ENCODE assay signal across 9 cellular contexts in the genomic region with DNA sequence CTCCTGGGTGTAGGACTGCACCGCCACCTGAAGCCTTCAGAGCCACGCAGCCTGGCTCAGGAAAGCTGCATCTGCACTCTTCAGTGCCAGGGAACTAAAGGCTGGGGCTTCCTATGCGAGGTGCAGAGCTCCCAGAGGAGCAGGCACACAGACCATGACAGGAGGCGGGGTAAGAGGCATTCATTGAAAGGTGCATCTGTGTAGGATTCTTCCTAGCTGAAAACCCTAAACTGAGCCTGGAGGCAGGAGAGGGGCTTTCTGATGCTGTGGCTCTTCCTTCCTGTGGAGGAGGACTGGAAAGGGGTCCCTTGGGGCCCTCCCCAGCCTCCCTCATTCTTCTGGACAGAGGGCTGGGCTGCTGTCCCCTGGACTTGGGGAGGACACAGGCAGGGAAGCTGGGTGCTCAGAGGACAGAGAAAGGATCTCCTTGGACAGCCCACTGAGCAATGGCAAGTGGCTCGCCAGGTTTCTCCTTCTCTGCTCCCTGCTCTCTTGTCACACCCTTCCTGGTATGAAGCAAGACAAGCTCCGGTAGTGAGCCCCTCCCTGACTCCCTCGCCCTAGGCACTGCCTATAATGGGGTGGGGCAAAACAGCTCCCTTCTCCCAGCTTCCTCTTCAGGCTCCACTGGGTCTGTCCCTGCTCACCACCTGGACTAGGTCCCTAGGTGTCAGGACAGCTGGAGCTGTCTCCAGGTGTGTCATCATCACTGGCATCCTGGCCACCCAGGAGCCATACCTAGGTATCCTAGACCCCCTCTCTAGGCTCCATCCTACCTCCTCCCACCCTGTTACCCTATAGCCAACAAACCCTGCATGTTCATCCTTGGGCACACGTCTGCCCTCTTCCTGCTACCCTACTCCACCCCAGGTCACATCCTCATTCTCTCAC. TPM values are rescaled to one million over a fixed set of nuclear protein-coding genes. Genes with fewer than 3 reads are reported as not detected.
DNase-seq lines count a peak whose midpoint lies in the region; ATAC-seq lines count a peak whose summit lies in the region.
"Had no signal": no experiment of that assay in that cellular context is flagged by ENCODE, and none has a peak within 500 bp of the region (broad histone marks: within the 10 kb centered on the region; RNA-seq: fewer than 3 reads in every experiment).

No MANE protein-coding gene starts in this region.

- H3K4me3 Mint-ChIP-seq in central memory CD8-positive, alpha-beta T cell: no peak overlapping the region

- H3K36me3 ChIP-seq in trophoblast cell (ENCODE audit: control insufficient read depth in 1 of 2, insufficient read depth in 2 of 2, low read length in 2 of 2): no peaks in the 10 kb centered on the region

- DNase-seq in DMS79 treated with DMSO at 0.1 percent for 48 hours (lab: John Stamatoyannopoulos, UW): peak; percentile 15
- no peak for DNase-seq in DMS79 (lab: John Stamatoyannopoulos, UW)
- DNase-seq in NCI-H2196 treated with DMSO at 0.1 percent for 48 hours (lab: John Stamatoyannopoulos, UW; ENCODE audit: unreplicated experiment): peak; percentile 47
- no peak for DNase-seq in central memory CD8-positive, alpha-beta T cell (ENCODE audit: low spot score in 2 of 2)
- DNase-seq in trophoblast cell: peak; percentile 50 to 71
- DNase-seq in T1000 (lab: John Stamatoyannopoulos, UW): no peak
- DNase-seq: NCI-H82 had no signal

- H3K18ac ChIP-seq in trophoblast cell (ENCODE audit: low read length): no peak overlapping the region

- peak overlapping the region; percentile 8 for H3K27ac ChIP-seq in trophoblast cell (ENCODE audit: low read depth, low read length)

- peak overlapping the region; percentile 1 for H2AFZ ChIP-seq in trophoblast cell (ENCODE audit: insufficient read depth, low read length, poor library complexity)

- no peak overlapping the region for H2BK5ac ChIP-seq in trophoblast cell (ENCODE audit: low read depth, low read length, poor library complexity)

- H2BK12ac ChIP-seq in trophoblast cell (ENCODE audit: low read length): peak overlapping the region; percentile 47

- H3K14ac ChIP-seq in trophoblast cell (ENCODE audit: low read length): peak overlapping the region; percentile 25

- H3K27me3 ChIP-seq in trophoblast cell (ENCODE audit: insufficient read depth, low read length): no peaks in the 10 kb centered on the region

- H4K91ac ChIP-seq in trophoblast cell (ENCODE audit: low read depth, low read length): peak overlapping the region; percentile 58

- peaks cover 1% of the 10 kb centered on the region for H3K79me2 ChIP-seq in trophoblast cell (ENCODE audit: control insufficient read depth, insufficient read depth, low read length, poor library complexity)

- H3K9ac ChIP-seq in trophoblast cell (ENCODE audit: low read length): no peak overlapping the region

- ATAC-seq in central memory CD8-positive, alpha-beta T cell (replicated peaks; ENCODE audit: extremely low read depth, poor library complexity, severe bottlenecking): no peak
- ATAC-seq in GM19023 (IDR thresholded peaks at IDR 0.05; ENCODE audit: unreplicated experiment): no peak
- ATAC-seq in GM18870 (IDR thresholded peaks at IDR 0.05; ENCODE audit: unreplicated experiment): no peak

- H3K9me3 Mint-ChIP-seq in central memory CD8-positive, alpha-beta T cell: no peaks in the 10 kb centered on the region

- no peak overlapping the region for H3K23ac ChIP-seq in trophoblast cell (ENCODE audit: low read length)

- peak overlapping the region; percentile 40 for H2BK120ac ChIP-seq in trophoblast cell (ENCODE audit: insufficient read depth, low read length, poor library complexity)

- no peaks in the 10 kb centered on the region for H3K9me3 ChIP-seq in trophoblast cell (ENCODE audit: insufficient read depth, low read depth, low read length)

- H3K4me1 Mint-ChIP-seq in central memory CD8-positive, alpha-beta T cell: peaks cover 10% of the 10 kb centered on the region

- no CpG with 5 or more reads among the region's 8 CpGs for whole genome bisulfite sequencing in trophoblast cell (ENCODE audit: extremely low coverage, insufficient coverage, insufficient read length)

- no peaks in the 10 kb centered on the region for H3K36me3 Mint-ChIP-seq in central memory CD8-positive, alpha-beta T cell (ENCODE audit: insufficient read depth)

- no peak overlapping the region for H3K4ac ChIP-seq in trophoblast cell (ENCODE audit: low read depth, low read length)

- peaks cover 10 to 15% of the 10 kb centered on the region in 2 experiments for H3K4me1 ChIP-seq in trophoblast cell (ENCODE audit: control insufficient read depth in 1 of 2, insufficient read depth in 2 of 2, low read length in 2 of 2)

- H3K4me2 ChIP-seq in trophoblast cell (ENCODE audit: low read length): no peak overlapping the region

- H3K4me3 ChIP-seq in trophoblast cell (ENCODE audit: low read depth, low read length): no peak overlapping the region

- H4K8ac ChIP-seq in trophoblast cell (ENCODE audit: low read depth, low read length): peak overlapping the region; percentile 24

- H3K79me1 ChIP-seq in trophoblast cell (ENCODE audit: low read length): peaks cover 13% of the 10 kb centered on the region

- H4K12ac ChIP-seq in trophoblast cell (ENCODE audit: low read depth, low read length): peak overlapping the region; percentile 5

- H2AK5ac ChIP-seq in trophoblast cell (ENCODE audit: low read length): peak overlapping the region; percentile 5

- H3K27me3 Mint-ChIP-seq in central memory CD8-positive, alpha-beta T cell: no peaks in the 10 kb centered on the region

- peak overlapping the region; percentile 16 for H3K27ac Mint-ChIP-seq in central memory CD8-positive, alpha-beta T cell (ENCODE audit: low read depth)

RNA-seq across cellular contexts. Expression of gene S100A6, which starts 20.0 kb away (rescaled TPM):
- 120 and 129 TPM in 2 replicates for polyA plus RNA-seq in trophoblast cell (2013)

RNA-seq across cellular contexts. Expression of gene S100A5, which starts 25.0 kb away (rescaled TPM):
- 0.37 and 0.40 TPM in 2 replicates for polyA plus RNA-seq in trophoblast cell (2013)

RNA-seq across cellular contexts. Expression of gene S100A4, which starts 29.9 kb away (rescaled TPM):
- polyA plus RNA-seq in trophoblast cell (2013): 154 and 165 TPM in 2 replicates

RNA-seq across cellular contexts. Expression of gene S100A3, which starts 33.3 kb away (rescaled TPM):
- 29.8 and 31.8 TPM in 2 replicates for polyA plus RNA-seq in trophoblast cell (2013)

RNA-seq across cellular contexts. Expression of gene S100A2, which starts 49.9 kb away (rescaled TPM):
- 6.5 and 6.7 TPM in 2 replicates for polyA plus RNA-seq in trophoblast cell (2013)

Comparison
In these comparisons a context has a peak if more than half of its experiments do, and no peak if none do; other contexts are left out.
1. DNase-seq: peak in DMS79 treated with DMSO at 0.1 percent for 48 hours (single experiment), NCI-H2196 treated with DMSO at 0.1 percent for 48 hours (single experiment) and trophoblast cell (2 of 2); none in DMS79 (single experiment), central memory CD8-positive, alpha-beta T cell (0 of 2) and T1000 (single experiment).